ENCODE assay signal across 18 cellular contexts in genomic region chr14:71690478-71690877, GRCh38.
"Had no signal": no experiment of that assay in that cellular context is flagged by ENCODE, and none has a peak within 500 bp of the region (broad histone marks: within the 10 kb centered on the region; RNA-seq: fewer than 3 reads in every experiment).

No MANE protein-coding gene starts in this region.

- ATAC-seq: left colon; mucosa of descending colon; naive thymus-derived CD8-positive, alpha-beta T cell; right cardiac atrium; stimulated activated naive CD8-positive, alpha-beta T cell treated with anti-CD3 and anti-CD28 coated beads, Interleukin-15, Interleukin-2, amounts not matched to agents 100 U/mL and 50 U/mL, for 24 hours had no signal

- H3K27me3 ChIP-seq: colonic mucosa, esophagus squamous epithelium, ovary, suprapubic skin, thyroid gland had no signal

- H3K36me3 ChIP-seq: colonic mucosa, ovary, thyroid gland had no signal

- H3K4me1 ChIP-seq: colonic mucosa, esophagus squamous epithelium had no signal

- H3K4me3 ChIP-seq: colonic mucosa, esophagus squamous epithelium, mucosa of descending colon, ovary, smooth muscle cell, suprapubic skin, thyroid gland had no signal

- DNase-seq: colonic mucosa; dermis blood vessel endothelial cell; esophagus squamous epithelium; foreskin fibroblast; left colon; mucosa of descending colon; naive thymus-derived CD8-positive, alpha-beta T cell; nucleus accumbens; ovary; right cardiac atrium; stimulated activated CD4-positive, alpha-beta T cell treated with anti-CD3 and anti-CD28 coated beads, Interleukin-2, amount 100 ng/mL, for 48 hours; stimulated activated naive CD8-positive, alpha-beta T cell treated with anti-CD3 and anti-CD28 coated beads, Interleukin-15, Interleukin-2, amounts not matched to agents 100 U/mL and 50 U/mL, for 24 hours; thyroid gland had no signal

- H3K9me3 ChIP-seq: colonic mucosa, esophagus squamous epithelium, mucosa of descending colon, ovary, suprapubic skin, thyroid gland had no signal

- H3K4me3 Mint-ChIP-seq: naive thymus-derived CD8-positive, alpha-beta T cell; neural crest cell; type B pancreatic cell had no signal

- H3K27ac ChIP-seq: colonic mucosa, esophagus squamous epithelium, ovary, suprapubic skin, thyroid gland had no signal

- H3K27me3 Mint-ChIP-seq: naive thymus-derived CD8-positive, alpha-beta T cell; progenitor cell of endocrine pancreas; type B pancreatic cell had no signal

- H3K9me3 Mint-ChIP-seq: naive thymus-derived CD8-positive, alpha-beta T cell; neural crest cell had no signal

- H3K4me2 ChIP-seq: smooth muscle cell had no signal
